ENCODE assay signal across 14 cellular contexts in genomic region chr1:15088146-15089025, GRCh38.
DNase-seq lines count a peak whose midpoint lies in the region; ATAC-seq, FAIRE-seq and TF ChIP-seq lines count a peak whose summit lies in the region.
"Had no signal": no experiment of that assay in that cellular context is flagged by ENCODE, and none has a peak within 500 bp of the region (broad histone marks: within the 10 kb centered on the region; RNA-seq: fewer than 3 reads in every experiment).

No MANE protein-coding gene starts in this region.

- no peak for FAIRE-seq in kidney (lab: Jason Lieb, UNC)
- FAIRE-seq: G401.6 had no signal

- peak overlapping the region; percentile 28 to 33 for H3K9ac ChIP-seq in kidney (ENCODE audit: low read length in 2 of 2)
- H3K9ac ChIP-seq: BLaER1 had no signal

- TF ChIP-seq CTCF in Caco-2 (IDR thresholded peaks at IDR 0.05; ENCODE audit: insufficient read depth in 1 of 2, low read depth in 1 of 2, low read length in 1 of 2, severe bottlenecking in 1 of 2, unreplicated experiment in 1 of 2), result no peak
- no peak for TF ChIP-seq CTCF in kidney (IDR thresholded peaks at IDR 0.05; ENCODE audit: borderline replicate concordance, extremely low read depth, insufficient read depth)
- TF ChIP-seq CTCF in activated CD8-positive, alpha-beta T cell treated with anti-CD3 and anti-CD28 coated beads for 36 hours (IDR thresholded peaks at IDR 0.05), result no peak
- TF ChIP-seq CTCF in WTC11 (IDR thresholded peaks at IDR 0.05), result no peak

- no peaks in the 10 kb centered on the region for H3K27me3 Mint-ChIP-seq in Caco-2 (ENCODE audit: insufficient read depth, unreplicated experiment)
- H3K27me3 Mint-ChIP-seq in activated CD8-positive, alpha-beta T cell treated with anti-CD3 and anti-CD28 coated beads for 36 hours, result peaks cover 4% of the 10 kb centered on the region
- H3K27me3 Mint-ChIP-seq in WTC11 (ENCODE audit: low read depth), result no peaks in the 10 kb centered on the region

- H3K9me3 Mint-ChIP-seq in Caco-2 (ENCODE audit: unreplicated experiment), result no peaks in the 10 kb centered on the region
- H3K9me3 Mint-ChIP-seq in activated CD8-positive, alpha-beta T cell treated with anti-CD3 and anti-CD28 coated beads for 36 hours, result no peaks in the 10 kb centered on the region
- no peaks in the 10 kb centered on the region for H3K9me3 Mint-ChIP-seq in WTC11
- H3K9me3 Mint-ChIP-seq: activated CD4-positive, alpha-beta memory T cell treated with anti-CD3 and anti-CD28 coated beads for 36 hours had no signal

- H3K4me1 ChIP-seq in Caco-2, result peaks cover 23% of the 10 kb centered on the region
- peaks cover 6 to 13% of the 10 kb centered on the region in 2 donors for H3K4me1 ChIP-seq in kidney (ENCODE audit: control insufficient read depth in 1 of 2, insufficient read depth in 1 of 2, low read depth in 1 of 2, low read length in 2 of 2)
- H3K4me1 ChIP-seq: BLaER1 had no signal

- CTCF ChIA-PET in Caco-2 (lab: Charles Lee), result interaction anchor here (1.5 to 2.4 kb wide), 2 partner anchors 10 to 12 kb away, joined by 6 to 7 read pairs; no protein-coding TSS in a partner anchor
- CTCF ChIA-PET in activated CD8-positive, alpha-beta T cell treated with anti-CD3 and anti-CD28 coated beads for 36 hours (lab: Charles Lee), result interaction anchor here (1.0 to 1.4 kb wide), 2 partner anchors 12 to 27 kb away, joined by 3 to 4 read pairs; no protein-coding TSS in a partner anchor
- CTCF ChIA-PET in WTC11 (lab: Charles Lee), result interaction anchor here (0.6 to 1.3 kb wide), 3 partner anchors 11 to 63 kb away, joined by 4 to 5 read pairs (median 4); no protein-coding TSS in a partner anchor

- no TSS peak for BruUV-seq in Caco-2 (replicated peaks; lab: Mats Ljungman, UMichigan)

- H3K4me3 Mint-ChIP-seq in Caco-2 (ENCODE audit: unreplicated experiment), result no peak overlapping the region
- H3K4me3 Mint-ChIP-seq in activated CD8-positive, alpha-beta T cell treated with anti-CD3 and anti-CD28 coated beads for 36 hours, result no peak overlapping the region
- H3K4me3 Mint-ChIP-seq in WTC11, result no peak overlapping the region
- H3K4me3 Mint-ChIP-seq: activated CD4-positive, alpha-beta memory T cell treated with anti-CD3 and anti-CD28 coated beads for 36 hours had no signal

- POLR2A ChIA-PET in Caco-2 (lab: Charles Lee), result no interaction called here
- POLR2A ChIA-PET in activated CD8-positive, alpha-beta T cell treated with anti-CD3 and anti-CD28 coated beads for 36 hours (lab: Charles Lee), result no interaction called here
- POLR2A ChIA-PET in WTC11 (lab: Charles Lee), result no interaction called here

- peak overlapping the region; percentile 99 for H3K27ac Mint-ChIP-seq in Caco-2 (ENCODE audit: unreplicated experiment)
- no peak overlapping the region for H3K27ac Mint-ChIP-seq in activated CD8-positive, alpha-beta T cell treated with anti-CD3 and anti-CD28 coated beads for 36 hours
- no peak overlapping the region for H3K27ac Mint-ChIP-seq in WTC11
- H3K27ac Mint-ChIP-seq: activated CD4-positive, alpha-beta memory T cell treated with anti-CD3 and anti-CD28 coated beads for 36 hours had no signal

- DNase-seq in Caco-2 (no peak), caudate nucleus (lab: John Stamatoyannopoulos, UW) (peak in 5 of 61 donors; percentile 8 to 31 (median 14)), kidney (peak; percentile 91), retina (peak; percentile 65), NOMO-1 treated with DMSO at 0.1 percent for 48 hours (lab: John Stamatoyannopoulos, UW; ENCODE audit: unreplicated experiment) (no peak), WTC11 (ENCODE audit: low spot score) (no peak), SIG-M5 treated with dmso at 0.1 percent for 504 hours (lab: John Stamatoyannopoulos, UW; ENCODE audit: unreplicated experiment) (no peak)
- no peak for DNase-seq in activated CD8-positive, alpha-beta T cell treated with anti-CD3 and anti-CD28 coated beads for 36 hours
- DNase-seq: activated CD4-positive, alpha-beta memory T cell treated with anti-CD3 and anti-CD28 coated beads for 36 hours; central memory CD4-positive, alpha-beta T cell; naive thymus-derived CD4-positive, alpha-beta T cell; NCI-H1105 had no signal

- H3K9me3 ChIP-seq in Caco-2 (no peaks in the 10 kb centered on the region), kidney (ENCODE audit: control insufficient read depth in 1 of 2, low read length in 2 of 2) (no peaks in the 10 kb centered on the region)
- H3K9me3 ChIP-seq: BLaER1 had no signal

- H3K36me3 Mint-ChIP-seq in Caco-2 (ENCODE audit: insufficient read depth, unreplicated experiment), result no peaks in the 10 kb centered on the region
- H3K36me3 Mint-ChIP-seq in activated CD8-positive, alpha-beta T cell treated with anti-CD3 and anti-CD28 coated beads for 36 hours (ENCODE audit: low read depth), result no peaks in the 10 kb centered on the region
- no peaks in the 10 kb centered on the region for H3K36me3 Mint-ChIP-seq in WTC11
- H3K36me3 Mint-ChIP-seq: activated CD4-positive, alpha-beta memory T cell treated with anti-CD3 and anti-CD28 coated beads for 36 hours; naive thymus-derived CD4-positive, alpha-beta T cell had no signal

- H3K4me1 Mint-ChIP-seq in Caco-2 (ENCODE audit: low read depth, unreplicated experiment), result peaks cover 25% of the 10 kb centered on the region
- peaks cover 8% of the 10 kb centered on the region for H3K4me1 Mint-ChIP-seq in activated CD8-positive, alpha-beta T cell treated with anti-CD3 and anti-CD28 coated beads for 36 hours (ENCODE audit: low read depth)
- H3K4me1 Mint-ChIP-seq in WTC11, result peaks cover 28% of the 10 kb centered on the region

- H3K4me3 ChIP-seq in Caco-2 (ENCODE audit: low read depth, low read length), result no peak overlapping the region
- peak overlapping the region in 1 of 2 donors; percentile 8 for H3K4me3 ChIP-seq in kidney (ENCODE audit: low read length in 2 of 2)
- H3K4me3 ChIP-seq: BLaER1 had no signal

- H3K27me3 ChIP-seq in Caco-2 (replicated peaks; ENCODE audit: control insufficient read depth, insufficient read depth, low read length), result no peaks in the 10 kb centered on the region
- H3K27me3 ChIP-seq: BLaER1 had no signal

- no peak for ATAC-seq in activated CD8-positive, alpha-beta T cell treated with anti-CD3 and anti-CD28 coated beads for 36 hours
- ATAC-seq in WTC11, result no peak
- ATAC-seq: naive thymus-derived CD4-positive, alpha-beta T cell had no signal

- H3K27ac ChIP-seq in caudate nucleus (ENCODE audit: low read depth, low read length) (peak overlapping the region; percentile 52), kidney (ENCODE audit: low read depth in 2 of 2, low read length in 2 of 2) (peak overlapping the region; percentile 77 to 80)
- H3K27ac ChIP-seq: BLaER1 had no signal

- intact Hi-C loops in Caco-2 (cut with micrococcal nuclease; ENCODE audit: unreplicated experiment), result no loop called here
- intact Hi-C loops in kidney (cut with DNase I), result no loop called here
- intact Hi-C loops in activated CD8-positive, alpha-beta T cell treated with anti-CD3 and anti-CD28 coated beads for 36 hours (cut with micrococcal nuclease), result no loop called here

- H3K36me3 ChIP-seq in Caco-2 (ENCODE audit: control insufficient read depth, insufficient read depth, low read length), result no peaks in the 10 kb centered on the region
- no peaks in the 10 kb centered on the region for H3K36me3 ChIP-seq in kidney (ENCODE audit: control insufficient read depth in 1 of 2, insufficient read depth in 2 of 2, low read length in 2 of 2)
- H3K36me3 ChIP-seq: BLaER1 had no signal

TF ChIP-seq in WTC11, 78 proteins besides CTCF, POLR2A, EP300 and RAD21:
- TF ChIP-seq ATF1 (CRISPR knock-in tag; IDR thresholded peaks at IDR 0.05) (no peak), ZNF423 (CRISPR knock-in tag; IDR thresholded peaks at IDR 0.05) (no peak), SMAD4 (CRISPR knock-in tag; IDR thresholded peaks at IDR 0.05) (no peak), CREB1 (CRISPR knock-in tag; IDR thresholded peaks at IDR 0.05) (no peak), TP53 (CRISPR knock-in tag; IDR thresholded peaks at IDR 0.05) (no peak), GRHL2 (CRISPR knock-in tag; IDR thresholded peaks at IDR 0.05; ENCODE audit: insufficient replicate concordance, severe bottlenecking) (no peak), ELF4 (CRISPR knock-in tag; IDR thresholded peaks at IDR 0.05; ENCODE audit: low read depth) (no peak), RORB (CRISPR knock-in tag; IDR thresholded peaks at IDR 0.05) (no peak), GTF2I (CRISPR knock-in tag; conservative IDR thresholded peaks at IDR 0.05) (no peak)
TF ChIP-seq in WTC11: peak in this region for 0.

Comparison
In these comparisons a context has a peak if more than half of its experiments do, and no peak if none do; other contexts are left out.
1. DNase-seq: peak in kidney (single experiment) and retina (single experiment); none in Caco-2 (0 of 2), NOMO-1 treated with DMSO at 0.1 percent for 48 hours (single experiment), activated CD8-positive, alpha-beta T cell treated with anti-CD3 and anti-CD28 coated beads for 36 hours (single experiment), WTC11 (single experiment) and SIG-M5 treated with dmso at 0.1 percent for 504 hours (single experiment).